ENCODE assay signal across 12 cellular contexts in genomic region chr6:113626470-113626869, GRCh38.
A peak's percentile ranks its signal among the peaks of the same experiment; 100 is the strongest.
DNase-seq lines count a peak whose midpoint lies in the region; ATAC-seq and TF ChIP-seq lines count a peak whose summit lies in the region.
"Had no signal": no experiment of that assay in that cellular context is flagged by ENCODE, and none has a peak within 500 bp of the region (broad histone marks: within the 10 kb centered on the region; RNA-seq: fewer than 3 reads in every experiment).

No MANE protein-coding gene starts in this region.

- no peaks in the 10 kb centered on the region for H3K27me3 ChIP-seq in heart right ventricle
- H3K27me3 ChIP-seq: right atrium auricular region had no signal

- no peaks in the 10 kb centered on the region for H3K9me3 ChIP-seq in heart right ventricle
- H3K9me3 ChIP-seq: right atrium auricular region had no signal

- TF ChIP-seq CTCF in heart right ventricle (IDR thresholded peaks at IDR 0.05), result no peak

- ATAC-seq in GM18868 (IDR thresholded peaks at IDR 0.05; ENCODE audit: unreplicated experiment) (peak; percentile 24), GM21717 (IDR thresholded peaks at IDR 0.05; ENCODE audit: unreplicated experiment) (peak; percentile 24), HG03159 (IDR thresholded peaks at IDR 0.05; ENCODE audit: unreplicated experiment) (peak; percentile 16), heart right ventricle (no peak)
- ATAC-seq: K562 had no signal

- H3K4me1 ChIP-seq in heart right ventricle, result peaks cover 0 to 26% (median 20%) of the 10 kb centered on the region in 9 donors

- intact Hi-C loops in heart right ventricle (cut with DNase I), result no loop called here

- no peak overlapping the region for H3K27ac ChIP-seq in heart right ventricle
- H3K27ac ChIP-seq: right atrium auricular region had no signal

- H3K4me3 ChIP-seq in heart right ventricle, result no peak overlapping the region
- H3K4me3 ChIP-seq: K562, right atrium auricular region had no signal

- DNase-seq in left kidney (ENCODE audit: low read depth, low spot score) (peak; percentile 21), SW 1271 (lab: John Stamatoyannopoulos, UW) (no peak), MV-4-11 (lab: John Stamatoyannopoulos, UW) (no peak), AG08395 (ENCODE audit: low spot score) (no peak), heart right ventricle (no peak)
- DNase-seq: midbrain, NCI-H510A had no signal

- WGBS in heart right ventricle, 2 donors, result 84 to 94% methylated on average over 1 of the region's 1 CpG

- H3K36me3 ChIP-seq in heart right ventricle, result no peaks in the 10 kb centered on the region
- H3K36me3 ChIP-seq: right atrium auricular region had no signal

Comparison
In these comparisons a context has a peak if more than half of its experiments do, and no peak if none do; other contexts are left out.
1. ATAC-seq: peak in GM18868 (single experiment), GM21717 (single experiment) and HG03159 (single experiment); none in heart right ventricle (0 of 8).